ENCODE assay signal across 8 cellular contexts in the genomic region with DNA sequence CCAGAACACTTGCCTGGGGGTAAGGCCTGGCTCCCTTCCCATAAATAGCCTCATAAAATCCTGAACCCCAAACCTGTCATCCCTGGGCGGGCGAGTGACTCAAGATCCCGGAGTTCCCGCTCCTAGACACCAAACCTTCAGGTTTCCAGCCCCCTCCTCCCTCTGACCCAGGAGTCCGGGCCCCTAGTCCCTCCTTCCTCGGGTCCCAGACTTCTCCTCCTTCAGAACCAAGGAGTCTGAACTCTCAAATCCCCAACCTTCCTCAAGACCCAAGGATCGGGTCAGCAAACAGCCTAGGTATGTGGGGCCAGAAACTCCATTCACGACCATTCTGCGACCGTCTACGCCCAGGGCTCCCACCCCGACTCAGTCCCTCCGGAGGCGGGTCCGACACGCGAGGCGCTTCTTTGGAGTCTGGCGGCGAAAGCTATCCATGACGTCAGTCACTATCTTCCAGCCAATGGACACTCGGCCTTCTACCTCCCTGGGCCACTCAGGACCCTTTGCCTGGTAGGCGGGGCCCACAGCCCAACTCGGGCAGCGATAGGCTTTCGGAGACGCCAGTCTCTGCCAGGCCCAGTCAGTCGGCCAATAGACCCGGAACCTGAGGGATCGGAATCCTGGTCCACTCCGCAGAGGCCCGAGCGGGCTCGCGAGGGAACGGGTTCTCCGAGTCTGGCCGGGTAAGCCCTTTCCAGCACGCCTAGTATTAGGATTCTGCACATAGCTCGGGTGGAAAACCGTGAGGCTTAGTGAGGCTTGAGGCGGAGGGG. TPM values are rescaled to one million over a fixed set of nuclear protein-coding genes. Genes with fewer than 3 reads are reported as not detected.
DNase-seq lines count a peak whose midpoint lies in the region; ATAC-seq and TF ChIP-seq lines count a peak whose summit lies in the region.

No MANE protein-coding gene starts in this region.

- H4K20me1 ChIP-seq in DND-41 (ENCODE audit: insufficient read depth, low read length) = no peaks in the 10 kb centered on the region
- no peaks in the 10 kb centered on the region for H4K20me1 ChIP-seq in GM23248 (ENCODE audit: insufficient read depth)
- no peaks in the 10 kb centered on the region for H4K20me1 ChIP-seq in fibroblast of lung (ENCODE audit: control insufficient read depth, extremely low read depth, insufficient read depth, low read length)

- TF ChIP-seq CTCF in DND-41 (IDR thresholded peaks at IDR 0.05; ENCODE audit: borderline replicate concordance, extremely low read depth, low read length, poor library complexity, severe bottlenecking) (no peak), fibroblast of lung (conservative IDR thresholded peaks at IDR 0.05 in 1 of 2, IDR thresholded peaks at IDR 0.05 in 1 of 2; ENCODE audit: low read depth in 1 of 2, low read length in 2 of 2) (no peak)

- WGBS in GM23248 (ENCODE audit: low coverage in 1 of 2, low lambda C conversion rate in 2 of 2, missing lambda C conversion rate in 2 of 2), 2 experiments = 2 to 3% methylated on average over 41 to 42 of the region's 42 CpGs

- H3K4me1 Mint-ChIP-seq in activated T-helper 17 cell treated with anti-CD3 and anti-CD28 coated beads, Interleukin-2, amount 50 U/mL, for 72 hours = peaks cover 33% of the 10 kb centered on the region
- peaks cover 39 to 52% (median 46%) of the 10 kb centered on the region in 3 donors for H3K4me1 Mint-ChIP-seq in naive B cell
- peaks cover 49% of the 10 kb centered on the region for H3K4me1 Mint-ChIP-seq in stimulated activated effector memory CD8-positive, alpha-beta T cell treated with anti-CD3 and anti-CD28 coated beads, Interleukin-12 subunit alpha, Interleukin-12 subunit beta, amount 100 ng/mL, for 72 hours

- H3K27me3 Mint-ChIP-seq in activated T-helper 17 cell treated with anti-CD3 and anti-CD28 coated beads, Interleukin-2, amount 50 U/mL, for 72 hours = no peaks in the 10 kb centered on the region
- H3K27me3 Mint-ChIP-seq in naive B cell = peaks cover 4 to 11% (median 6%) of the 10 kb centered on the region in 3 donors

- H3K79me2 ChIP-seq in DND-41 (ENCODE audit: insufficient read depth, low read length) (peaks cover 13% of the 10 kb centered on the region), GM23248 (ENCODE audit: insufficient read depth) (no peaks in the 10 kb centered on the region), fibroblast of lung (ENCODE audit: control insufficient read depth, insufficient read depth, low read length) (peaks cover 2% of the 10 kb centered on the region)

- H3K36me3 Mint-ChIP-seq in activated T-helper 17 cell treated with anti-CD3 and anti-CD28 coated beads, Interleukin-2, amount 50 U/mL, for 72 hours (ENCODE audit: low read depth) = peaks cover 4% of the 10 kb centered on the region
- H3K36me3 Mint-ChIP-seq in naive B cell = no peaks in the 10 kb centered on the region
- peaks cover 14% of the 10 kb centered on the region for H3K36me3 Mint-ChIP-seq in stimulated activated effector memory CD8-positive, alpha-beta T cell treated with anti-CD3 and anti-CD28 coated beads, Interleukin-12 subunit alpha, Interleukin-12 subunit beta, amount 100 ng/mL, for 72 hours

- H3F3A ChIP-seq in GM23248 (ENCODE audit: insufficient read depth) = no peaks in the 10 kb centered on the region

- H3K4me1 ChIP-seq in DND-41 (ENCODE audit: insufficient read depth, low read length) (peaks cover 30% of the 10 kb centered on the region), GM23248 (ENCODE audit: insufficient read depth) (peaks cover 11% of the 10 kb centered on the region; the same call in 1 of the 2 replicates), fibroblast of lung (ENCODE audit: control insufficient read depth, extremely low read depth, insufficient read depth, low read length) (peaks cover 6% of the 10 kb centered on the region)

- H3K9me2 ChIP-seq in GM23248 (ENCODE audit: insufficient read depth) = no peaks in the 10 kb centered on the region

- peak overlapping the region; percentile 91 for H3K4me3 Mint-ChIP-seq in activated T-helper 17 cell treated with anti-CD3 and anti-CD28 coated beads, Interleukin-2, amount 50 U/mL, for 72 hours
- H3K4me3 Mint-ChIP-seq in naive B cell = peak overlapping the region; percentile 86 to 99 (median 96)
- H3K4me3 Mint-ChIP-seq in stimulated activated effector memory CD8-positive, alpha-beta T cell treated with anti-CD3 and anti-CD28 coated beads, Interleukin-12 subunit alpha, Interleukin-12 subunit beta, amount 100 ng/mL, for 72 hours = peak overlapping the region; percentile 85

- no peaks in the 10 kb centered on the region for H3K27me3 ChIP-seq in DND-41 (ENCODE audit: insufficient read depth, low read length, poor library complexity)
- H3K27me3 ChIP-seq in GM23248 (replicated peaks; ENCODE audit: insufficient read depth) = no peaks in the 10 kb centered on the region
- no peaks in the 10 kb centered on the region for H3K27me3 ChIP-seq in fibroblast of lung (ENCODE audit: control insufficient read depth, insufficient read depth, low read length)

- no peaks in the 10 kb centered on the region for H3K9me3 Mint-ChIP-seq in activated T-helper 17 cell treated with anti-CD3 and anti-CD28 coated beads, Interleukin-2, amount 50 U/mL, for 72 hours
- H3K9me3 Mint-ChIP-seq in naive B cell = no peaks in the 10 kb centered on the region
- no peaks in the 10 kb centered on the region for H3K9me3 Mint-ChIP-seq in stimulated activated effector memory CD8-positive, alpha-beta T cell treated with anti-CD3 and anti-CD28 coated beads, Interleukin-12 subunit alpha, Interleukin-12 subunit beta, amount 100 ng/mL, for 72 hours

- in situ Hi-C loops in GM23248 (cut with MboI) = no loop called here

- peak; percentile 98 for ATAC-seq in DND-41 (ENCODE audit: insufficient read depth, low read depth)
- peak; percentile 99 for ATAC-seq in activated T-helper 17 cell treated with anti-CD3 and anti-CD28 coated beads, Interleukin-2, amount 50 U/mL, for 72 hours (replicated peaks)
- ATAC-seq in naive B cell (ENCODE audit: low read depth in 2 of 2) = peak; percentile 94
- peak; percentile 98 for ATAC-seq in stimulated activated effector memory CD8-positive, alpha-beta T cell treated with anti-CD3 and anti-CD28 coated beads, Interleukin-12 subunit alpha, Interleukin-12 subunit beta, amount 100 ng/mL, for 72 hours

- H3K4me3 ChIP-seq in DND-41 (ENCODE audit: low read depth in 1 of 2, low read length in 2 of 2) (peak overlapping the region; percentile 46 to 71), GM23248 (peak overlapping the region; percentile 83), fibroblast of lung (replicated peaks in 1 of 4; ENCODE audit: control extremely low read depth in 1 of 4, insufficient read depth in 1 of 4, low read depth in 3 of 4, low read length in 4 of 4) (peak overlapping the region; percentile 64 to 79 (median 73))

- H3K9me3 ChIP-seq in DND-41 (ENCODE audit: insufficient read depth, low read length, severe bottlenecking) = no peaks in the 10 kb centered on the region
- no peaks in the 10 kb centered on the region for H3K9me3 ChIP-seq in GM23248 (ENCODE audit: low read depth)
- no peaks in the 10 kb centered on the region for H3K9me3 ChIP-seq in fibroblast of lung (ENCODE audit: control insufficient read depth, insufficient read depth, low read depth, low read length)

- DNase-seq in DND-41 = peak; percentile 99
- DNase-seq in GM23248 = peak; percentile 98
- DNase-seq in LHCN-M2 (ENCODE audit: low read depth) = peak; percentile 98
- peak; percentile 99 for DNase-seq in RPMI7951 (ENCODE audit: low read depth)
- peak; percentile 98 to 99 for DNase-seq in fibroblast of lung (ENCODE audit: low read depth in 2 of 2)
- peak; percentile 97 for DNase-seq in naive B cell
- DNase-seq in stimulated activated effector memory CD8-positive, alpha-beta T cell treated with anti-CD3 and anti-CD28 coated beads, Interleukin-12 subunit alpha, Interleukin-12 subunit beta, amount 100 ng/mL, for 72 hours (ENCODE audit: low spot score in 2 of 2) = peak; percentile 99 to 100

- H3K36me3 ChIP-seq in DND-41 (ENCODE audit: insufficient read depth, low read length) (no peaks in the 10 kb centered on the region), GM23248 (ENCODE audit: low read depth) (no peaks in the 10 kb centered on the region), fibroblast of lung (ENCODE audit: control insufficient read depth, insufficient read depth, low read length) (no peaks in the 10 kb centered on the region)

- H3K4me2 ChIP-seq in DND-41 (ENCODE audit: insufficient read depth, low read length) (peak overlapping the region; percentile 88), GM23248 (ENCODE audit: unreplicated experiment) (peak overlapping the region; percentile 94), fibroblast of lung (ENCODE audit: extremely low read depth, insufficient read depth, low read length) (peak overlapping the region; percentile 94)

- H3K27ac Mint-ChIP-seq in activated T-helper 17 cell treated with anti-CD3 and anti-CD28 coated beads, Interleukin-2, amount 50 U/mL, for 72 hours = peak overlapping the region; percentile 98
- H3K27ac Mint-ChIP-seq in naive B cell = peak overlapping the region; percentile 92 to 99 (median 96)
- H3K27ac Mint-ChIP-seq in stimulated activated effector memory CD8-positive, alpha-beta T cell treated with anti-CD3 and anti-CD28 coated beads, Interleukin-12 subunit alpha, Interleukin-12 subunit beta, amount 100 ng/mL, for 72 hours = peak overlapping the region; percentile 99

- H2AFZ ChIP-seq in DND-41 (ENCODE audit: low read depth, low read length) (peak overlapping the region; percentile 94), GM23248 (peak overlapping the region; percentile 99), fibroblast of lung (ENCODE audit: low read length) (peak overlapping the region; percentile 95)

- H3K9ac ChIP-seq in DND-41 (ENCODE audit: low read depth, low read length) (peak overlapping the region; percentile 67), GM23248 (peak overlapping the region; percentile 84), fibroblast of lung (ENCODE audit: insufficient read depth, low read length) (peak overlapping the region; percentile 64)

- H3K27ac ChIP-seq in DND-41 (ENCODE audit: low read length) (peak overlapping the region; percentile 86), GM23248 (peak overlapping the region; percentile 62), fibroblast of lung (ENCODE audit: insufficient read depth, low read length) (peak overlapping the region; percentile 86)

RNA-seq across cellular contexts. Expression of a gene that starts 6.6 kb away (rescaled TPM):
- not detected in 2 replicates for total RNA-seq in GM23248 (2014; rRNA removed; shearing (Covaris generic))
- polyA plus RNA-seq in GM23248 (2016; fragmentation: Nextera tagmentation; extraction: Ambion mirVana) (0.82 and 1.1 TPM in 2 replicates), fibroblast of lung (not detected in 2 replicates), naive B cell (ENCODE audit: low read depth in 6 of 6) (10 to 100 TPM; 24.1 to 53.3 (median 37.7) TPM)
- total RNA-seq in LHCN-M2 (2014; rRNA removed) (not detected in 2 replicates), fibroblast of lung (not detected in 2 replicates)
- polyA plus RNA-seq in LHCN-M2 (2012) = 1.1 TPM
- total RNA-seq in RPMI7951 (2014; rRNA removed; shearing (Covaris generic)) = 1.1 TPM in 1 of 2 replicates, not detected in the other
- under 1 TPM in 1 of 2 donors, not detected in 1; 0.54 TPM for total RNA-seq in activated T-helper 17 cell treated with anti-CD3 and anti-CD28 coated beads, Interleukin-2, amount 50 U/mL, for 72 hours
- 0.31 and 0.36 TPM in 2 replicates for polyA plus RNA-seq in fibroblast of lung (2012)
- not detected in 2 replicates for polyA minus RNA-seq in fibroblast of lung (ENCODE audit: low replicate concordance)

RNA-seq across cellular contexts. Expression of a gene that starts 30.5 kb away (rescaled TPM):
- total RNA-seq in GM23248 (2014; rRNA removed; shearing (Covaris generic)) = 0.22 and 0.51 TPM in 2 replicates
- polyA plus RNA-seq in GM23248 (2016; fragmentation: Nextera tagmentation; extraction: Ambion mirVana) (0.61 and 1.1 TPM in 2 replicates), fibroblast of lung (1.1 and 2.7 TPM in 2 replicates), naive B cell (ENCODE audit: low read depth in 6 of 6) (10 to 100 TPM in 4 of 6 donors, 1 to 10 TPM in 2; 7.2 to 16.5 (median 11.6) TPM)
- total RNA-seq in LHCN-M2 (2014; rRNA removed) (2.8 and 3.6 TPM in 2 replicates), fibroblast of lung (0.51 and 1.7 TPM in 2 replicates)
- polyA plus RNA-seq in LHCN-M2 (2012) = 3.2 TPM
- total RNA-seq in RPMI7951 (2014; rRNA removed; shearing (Covaris generic)) = 10.1 and 13.2 TPM in 2 replicates
- 10 to 100 TPM; 12.5 to 25.5 TPM for total RNA-seq in activated T-helper 17 cell treated with anti-CD3 and anti-CD28 coated beads, Interleukin-2, amount 50 U/mL, for 72 hours
- 1.8 and 6.1 TPM in 2 replicates for polyA plus RNA-seq in fibroblast of lung (2012)
- 3.8 and 9.6 TPM in 2 replicates for polyA minus RNA-seq in fibroblast of lung (ENCODE audit: low replicate concordance)

RNA-seq across cellular contexts. Expression of a gene that starts 46.0 kb away (rescaled TPM):
- total RNA-seq in GM23248 (2014; rRNA removed; shearing (Covaris generic)) = not detected in 2 replicates
- polyA plus RNA-seq in GM23248 (2016; fragmentation: Nextera tagmentation; extraction: Ambion mirVana) = not detected in 2 replicates
- not detected in 2 replicates for total RNA-seq in LHCN-M2 (2014; rRNA removed)
- polyA plus RNA-seq in LHCN-M2 (2012) = not detected
- not detected in 2 replicates for total RNA-seq in RPMI7951 (2014; rRNA removed; shearing (Covaris generic))
- total RNA-seq in activated T-helper 17 cell treated with anti-CD3 and anti-CD28 coated beads, Interleukin-2, amount 50 U/mL, for 72 hours = not detected
- not detected in 2 replicates for total RNA-seq in fibroblast of lung
- not detected in 2 replicates for polyA plus RNA-seq in fibroblast of lung
- polyA plus RNA-seq in fibroblast of lung (2012) = not detected in 2 replicates
- polyA minus RNA-seq in fibroblast of lung (ENCODE audit: low replicate concordance) = not detected in 2 replicates
- not detected for polyA plus RNA-seq in naive B cell (ENCODE audit: low read depth in 6 of 6)

Comparison
In these comparisons a context has a peak if more than half of its experiments do, and no peak if none do; other contexts are left out.
1. Peak in every context shown above with its lines: DNase-seq, ATAC-seq, H3K4me3 ChIP-seq and H3K27ac ChIP-seq.